Comparison of ENCODE assay signal across 12 cellular contexts in genomic region chrX:114075073-114075673, GRCh38.
A peak's percentile ranks its signal among the peaks of the same experiment; 100 is the strongest.
DNase-seq lines count a peak whose midpoint lies in the region; ATAC-seq and TF ChIP-seq lines count a peak whose summit lies in the region.
"Had no signal": no experiment of that assay in that cellular context is flagged by ENCODE, and none has a peak within 500 bp of the region (broad histone marks: within the 10 kb centered on the region; RNA-seq: fewer than 3 reads in every experiment).

No MANE protein-coding gene starts in this region.

- intact Hi-C loops in dorsolateral prefrontal cortex (cut with DNase I): loop anchor here in 1 of 2 donors (10.0 kb wide), 1 partner anchor 1200 kb away; no protein-coding TSS in a partner anchor

- no peaks in the 10 kb centered on the region for H3F3A ChIP-seq in OCI-LY1 (ENCODE audit: insufficient read depth, low read length)

- no peak overlapping the region for H3K4me3 ChIP-seq in OCI-LY1 (ENCODE audit: low read depth, low read length, poor library complexity, severe bottlenecking)
- no peak overlapping the region for H3K4me3 ChIP-seq in dorsolateral prefrontal cortex
- H3K4me3 ChIP-seq in retinal pigment epithelial cell (ENCODE audit: low read length): no peak overlapping the region

- no peaks in the 10 kb centered on the region for H4K20me1 ChIP-seq in OCI-LY1 (ENCODE audit: insufficient read depth, low read length)

- DNase-seq in SIG-M5 treated with dmso at 0.1 percent for 504 hours (lab: John Stamatoyannopoulos, UW; ENCODE audit: unreplicated experiment) (peak; percentile 4), SIG-M5 (lab: John Stamatoyannopoulos, UW) (no peak), dorsolateral prefrontal cortex (no peak), retinal pigment epithelial cell (ENCODE audit: low read depth) (no peak), NCI-H146 treated with DMSO at 0.1 percent for 48 hours (lab: John Stamatoyannopoulos, UW; ENCODE audit: unreplicated experiment) (no peak), EL (no peak)
- DNase-seq: activated naive CD8-positive, alpha-beta T cell treated with anti-CD3 and anti-CD28 coated beads, Interleukin-2, amount 10 ng/mL, durations not matched to agents 7 days and 5 days; naive thymus-derived CD8-positive, alpha-beta T cell; NCI-H345 had no signal

- no peaks in the 10 kb centered on the region for H3K4me1 ChIP-seq in OCI-LY1 (ENCODE audit: insufficient read depth, low read length, severe bottlenecking)

- no peaks in the 10 kb centered on the region for H3K79me2 ChIP-seq in OCI-LY1 (ENCODE audit: insufficient read depth, low read length)

- no peak overlapping the region for H3K4me2 ChIP-seq in OCI-LY1 (ENCODE audit: low read length)

- no peak for ATAC-seq in HG03521 (IDR thresholded peaks at IDR 0.05; ENCODE audit: unreplicated experiment)
- ATAC-seq: naive thymus-derived CD8-positive, alpha-beta T cell; stimulated activated memory B cell treated with anti-CD40 and anti-IgM and Interleukin-4, amounts not matched to agents 10 μg/mL and 1 μg/mL and 100 μg/mL, for 72 hours had no signal

- no peaks in the 10 kb centered on the region for H3K9me3 ChIP-seq in OCI-LY1 (ENCODE audit: low read length)

- no peak overlapping the region for H3K27ac ChIP-seq in OCI-LY1 (ENCODE audit: low read depth, low read length, poor library complexity, severe bottlenecking)
- no peak overlapping the region for H3K27ac ChIP-seq in dorsolateral prefrontal cortex

- no peak overlapping the region for H2AFZ ChIP-seq in OCI-LY1 (ENCODE audit: low read length)

- H3K36me3 ChIP-seq in OCI-LY1 (ENCODE audit: insufficient read depth, low read length): no peaks in the 10 kb centered on the region

- TF ChIP-seq CTCF in OCI-LY1 (IDR thresholded peaks at IDR 0.05; ENCODE audit: low read length) (peak; percentile 26; the same call in 1 of the 2 replicates), dorsolateral prefrontal cortex (IDR thresholded peaks at IDR 0.05 in 54 of 56, conservative IDR thresholded peaks at IDR 0.05 in 2 of 56; ENCODE audit: low read depth in 1 of 56, partially characterized antibody in 56 of 56) (peak in 49 of 56 donors; percentile 9 to 60 (median 37)), retinal pigment epithelial cell (conservative IDR thresholded peaks at IDR 0.05; ENCODE audit: low read depth, low read length) (peak; percentile 42)

- H3K9me2 ChIP-seq in OCI-LY1 (ENCODE audit: low read depth, low read length): no peaks in the 10 kb centered on the region

- no peak overlapping the region for H3K9ac ChIP-seq in OCI-LY1 (ENCODE audit: low read length)

- H3K27me3 ChIP-seq in OCI-LY1 (ENCODE audit: insufficient read depth, low read length): no peaks in the 10 kb centered on the region
- H3K27me3 ChIP-seq in dorsolateral prefrontal cortex: peaks cover 0 to 55% (median 12%) of the 10 kb centered on the region in 45 donors
